In genomic region chr14:87995500-87996275, GRCh38 we compare ENCODE assay signal across 11 cellular contexts. TPM values are rescaled to one million over a fixed set of nuclear protein-coding genes. Genes with fewer than 3 reads are reported as not detected.
DNase-seq lines count a peak whose midpoint lies in the region; ATAC-seq, FAIRE-seq and TF ChIP-seq lines count a peak whose summit lies in the region.
"Had no signal": no experiment of that assay in that cellular context is flagged by ENCODE, and none has a peak within 500 bp of the region (broad histone marks: within the 10 kb centered on the region; RNA-seq: fewer than 3 reads in every experiment).

No MANE protein-coding gene starts in this region.

- peaks cover 13% of the 10 kb centered on the region for H3K4me1 Mint-ChIP-seq in Caco-2 (ENCODE audit: low read depth, unreplicated experiment)
- peaks cover 49% of the 10 kb centered on the region for H3K4me1 Mint-ChIP-seq in nephron

- no peaks in the 10 kb centered on the region for H3K9me3 Mint-ChIP-seq in Caco-2 (ENCODE audit: unreplicated experiment)
- no peaks in the 10 kb centered on the region for H3K9me3 Mint-ChIP-seq in nephron

- no peaks in the 10 kb centered on the region for H3K9me1 ChIP-seq in K562 (ENCODE audit: control insufficient read depth, insufficient read depth, low read length)

- FAIRE-seq in K562 (lab: Jason Lieb, UNC) = peak; percentile 79
- FAIRE-seq: G401.6 had no signal

- H3K79me2 ChIP-seq in Karpas-422 (ENCODE audit: low read length) = peaks cover 5% of the 10 kb centered on the region; the same call in 1 of the 2 replicates
- no peaks in the 10 kb centered on the region; the same call in 2 of the 3 replicates for H3K79me2 ChIP-seq in K562 (ENCODE audit: control insufficient read depth, insufficient read depth, low read length)

- POLR2A ChIA-PET in Caco-2 (lab: Charles Lee) = no interaction called here
- POLR2A ChIA-PET in K562 (lab: Yijun Ruan, JAX) = interaction anchor here (0.6 kb wide), 1 partner anchor 181 kb away, joined by 4 read pairs; no protein-coding TSS in a partner anchor

- WGBS in K562 (ENCODE audit: insufficient coverage, low coverage, missing lambda C conversion rate) = 0% methylated on average over 5 of the region's 6 CpGs

- TF ChIP-seq CTCF in Caco-2 (IDR thresholded peaks at IDR 0.05; ENCODE audit: insufficient read depth in 1 of 2, low read depth in 1 of 2, low read length in 1 of 2, severe bottlenecking in 1 of 2, unreplicated experiment in 1 of 2) (no peak), K562 (IDR thresholded peaks at IDR 0.05 in 2 of 3, conservative IDR thresholded peaks at IDR 0.05 in 1 of 3; ENCODE audit: insufficient read depth in 2 of 3, low read depth in 1 of 3, low read length in 3 of 3) (no peak), nephron (IDR thresholded peaks at IDR 0.05; ENCODE audit: unreplicated experiment in 3 of 3) (no peak)

- CTCF ChIA-PET in Caco-2 (lab: Charles Lee) = no interaction called here
- CTCF ChIA-PET in K562 (lab: Yijun Ruan, JAX; ENCODE audit: low intra/inter-chr PET ratio) = no interaction called here

- BruUV-seq in Caco-2 (replicated peaks; lab: Mats Ljungman, UMichigan) (no TSS peak), K562 (replicated peaks; lab: Mats Ljungman, UMichigan) (no TSS peak)

- in situ Hi-C loops in K562 (cut with MboI) = loop anchor here (25.0 kb wide), 1 partner anchor 567 kb away; the partner anchor contains the start of genes PTPN21 and ZC3H14

- no peak overlapping the region for H3K4me3 ChIP-seq in Caco-2 (ENCODE audit: low read depth, low read length)
- H3K4me3 ChIP-seq in Karpas-422 (ENCODE audit: low read length) = no peak overlapping the region
- H3K4me3 ChIP-seq in K562 = no peak overlapping the region

- H3K9me3 ChIP-seq in Caco-2 = no peaks in the 10 kb centered on the region
- no peaks in the 10 kb centered on the region for H3K9me3 ChIP-seq in Karpas-422 (ENCODE audit: low read length)
- H3K9me3 ChIP-seq in K562 (replicated peaks; ENCODE audit: control insufficient read depth, insufficient read depth, low read depth, low read length) = no peaks in the 10 kb centered on the region

- TF ChIP-seq POLR2A in K562 (conservative IDR thresholded peaks at IDR 0.05) = no peak

- H3K27me3 ChIP-seq in Caco-2 (replicated peaks; ENCODE audit: control insufficient read depth, insufficient read depth, low read length) (no peaks in the 10 kb centered on the region), Karpas-422 (ENCODE audit: low read length) (no peaks in the 10 kb centered on the region), K562 (ENCODE audit: control insufficient read depth in 2 of 2, insufficient read depth in 2 of 2, low read length in 2 of 2) (no peaks in the 10 kb centered on the region)

- H3K9ac ChIP-seq in Karpas-422 (ENCODE audit: low read length) = no peak overlapping the region
- peak overlapping the region in 1 of 2 experiments; percentile 31; a peak in 2 of 4 replicates for H3K9ac ChIP-seq in K562 (ENCODE audit: insufficient read depth in 1 of 2, low read depth in 2 of 2, low read length in 2 of 2)

- H3K4me3 Mint-ChIP-seq in Caco-2 (ENCODE audit: unreplicated experiment) (no peak overlapping the region), nephron (peak overlapping the region in 2 of 3 experiments; percentile 47 to 64)

- TF ChIP-seq EP300 in K562 (IDR thresholded peaks at IDR 0.05; ENCODE audit: low read length) = peak; percentile 55

- 0 out of 2 replicates have a peak overlapping the region, but pooled peaks have one; percentile 40 for H2AFZ ChIP-seq in Karpas-422 (ENCODE audit: low read length)
- H2AFZ ChIP-seq in K562 (ENCODE audit: low read depth, low read length) = peak overlapping the region; percentile 87

- H3K4me1 ChIP-seq in Caco-2 (peaks cover 17% of the 10 kb centered on the region), Karpas-422 (ENCODE audit: low read length) (peaks cover 32% of the 10 kb centered on the region), K562 (replicated peaks in 1 of 2; ENCODE audit: control insufficient read depth in 2 of 2, insufficient read depth in 2 of 2, low read length in 2 of 2) (peaks cover 15 to 39% of the 10 kb centered on the region in 2 experiments)

- DNase-seq in Caco-2 = peak in 1 of 2 experiments; percentile 35
- no peak for DNase-seq in Karpas-422
- peak in 2 of 4 experiments; percentile 24 to 51 for DNase-seq in K562 (ENCODE audit: extremely low read depth in 1 of 4, low spot score in 3 of 4)
- no peak for DNase-seq in NCI-H748 (lab: John Stamatoyannopoulos, UW; ENCODE audit: unreplicated experiment)
- DNase-seq in NCI-H1048 (lab: John Stamatoyannopoulos, UW) = no peak
- DNase-seq: mammary epithelial cell had no signal

- ATAC-seq in K562 (no peak; the same call in 1 of the 3 replicates), GM21381 (IDR thresholded peaks at IDR 0.05; ENCODE audit: unreplicated experiment) (no peak), GM19395 (IDR thresholded peaks at IDR 0.05; ENCODE audit: unreplicated experiment) (no peak)
- ATAC-seq: esophagus mucosa had no signal

- H3K27ac ChIP-seq in Karpas-422 (ENCODE audit: low read length) (no peak overlapping the region), K562 (ENCODE audit: extremely low read depth, low read depth, low read length) (peak overlapping the region; percentile 84)

- H3K36me3 Mint-ChIP-seq in Caco-2 (ENCODE audit: insufficient read depth, unreplicated experiment) (no peaks in the 10 kb centered on the region), nephron (ENCODE audit: low read depth) (no peaks in the 10 kb centered on the region)

- H3K36me3 ChIP-seq in Caco-2 (ENCODE audit: control insufficient read depth, insufficient read depth, low read length) = no peaks in the 10 kb centered on the region
- H3K36me3 ChIP-seq in Karpas-422 (ENCODE audit: insufficient read depth, low read length) = no peaks in the 10 kb centered on the region
- no peaks in the 10 kb centered on the region for H3K36me3 ChIP-seq in K562 (ENCODE audit: control insufficient read depth, insufficient read depth, low read length)

- H3K9me2 ChIP-seq in Karpas-422 (replicated peaks; ENCODE audit: insufficient read depth, low read length) = no peaks in the 10 kb centered on the region

- no peak overlapping the region for H3K4me2 ChIP-seq in Karpas-422 (ENCODE audit: low read depth, low read length, poor library complexity, severe bottlenecking)
- peak overlapping the region; percentile 43 for H3K4me2 ChIP-seq in K562 (ENCODE audit: insufficient read depth, low read length)

- intact Hi-C loops in Caco-2 (cut with micrococcal nuclease; ENCODE audit: unreplicated experiment) = no loop called here
- intact Hi-C loops in K562 (cut with micrococcal nuclease) = no loop called here

- H3K27me3 Mint-ChIP-seq in Caco-2 (ENCODE audit: insufficient read depth, unreplicated experiment) (peaks cover 5% of the 10 kb centered on the region), nephron (ENCODE audit: low read depth) (no peaks in the 10 kb centered on the region)

- no peak for TF ChIP-seq RAD21 in K562 (CRISPR knock-in tag; conservative IDR thresholded peaks at IDR 0.05 in 1 of 2, IDR thresholded peaks at IDR 0.05 in 1 of 2)

- H4K20me1 ChIP-seq in Karpas-422 (ENCODE audit: insufficient read depth, low read depth, low read length) (no peaks in the 10 kb centered on the region), K562 (replicated peaks; ENCODE audit: control insufficient read depth, insufficient read depth, low read length) (no peaks in the 10 kb centered on the region)

- H3K27ac Mint-ChIP-seq in Caco-2 (ENCODE audit: unreplicated experiment) (peak overlapping the region; percentile 61), nephron (peak overlapping the region; percentile 80 to 96 (median 81))

RNA-seq across cellular contexts. Expression of gene GALC, which starts 2.7 kb away (rescaled TPM):
- 16.3 and 19.9 TPM in 2 replicates for total RNA-seq in Caco-2 (2022)
- total RNA-seq in Karpas-422 (2014; rRNA removed; shearing (Covaris generic); ENCODE audit: low replicate concordance) = 20.3 and 33.4 TPM in 2 replicates
- 11.5 and 32.3 TPM in 2 replicates for total RNA-seq in K562 (2011; cell fraction: chromatin; rRNA removed; ENCODE audit: low replicate concordance)
- 9.7 and 12.8 TPM in 2 replicates for total RNA-seq in K562 (2011; cell fraction: nucleolus; rRNA removed)
- total RNA-seq in K562 (2011; cell fraction: nucleoplasm; rRNA removed) = 19.5 and 23.9 TPM in 2 replicates
- 6.9 and 12.4 TPM in 2 replicates for total RNA-seq in K562 (2014; rRNA removed)
- total RNA-seq in K562 (2014; rRNA removed; fragmentation: Illumina TruSeq; extraction: Trizol) = 9.2 and 9.4 TPM in 2 replicates
- total RNA-seq in K562 (2015; rRNA removed; fragmentation: Illumina TruSeq; extraction: Trizol) = 14.6 and 15.0 TPM in 2 replicates
- 6.8 and 7.3 TPM in 2 replicates for total RNA-seq in K562 (2021)
- polyA plus RNA-seq in K562 (2011; rRNA removed) = 14.0 and 15.1 TPM in 2 replicates
- polyA plus RNA-seq in K562 (2011; cell fraction: cytosol; rRNA removed) = 4.3 and 9.1 TPM in 2 replicates
- polyA plus RNA-seq in K562 (2011; cell fraction: nucleus; rRNA removed) = 10.0 and 14.7 TPM in 2 replicates
- 10.4 and 20.1 TPM in 2 replicates for polyA plus RNA-seq in K562 (2012)
- polyA plus RNA-seq in K562 (2014; fragmentation: Illumina TruSeq; extraction: Trizol) = 7.8 and 7.9 TPM in 2 replicates
- polyA plus RNA-seq in K562 (2014; fragmentation: Nextera tagmentation; extraction: Ambion mirVana) = 1 to 10 TPM; 1.6 to 2.9 TPM
- 6.5 and 7.6 TPM in 2 replicates for polyA plus RNA-seq in K562 (2014; rRNA removed)
- polyA minus RNA-seq in K562 (2011; rRNA and poly(A)+ RNA removed) = 17.3 and 21.2 TPM in 2 replicates
- 8.4 and 10.6 TPM in 2 replicates for polyA minus RNA-seq in K562 (2011; cell fraction: cytosol; rRNA and poly(A)+ RNA removed)
- polyA minus RNA-seq in K562 (2011; cell fraction: nucleus; rRNA and poly(A)+ RNA removed) = 12.8 and 14.8 TPM in 2 replicates

RNA-seq across cellular contexts. Expression of gene GPR65, which starts 9.2 kb away (rescaled TPM):
- total RNA-seq in Caco-2 (2022) = not detected in 2 replicates
- 4.4 and 8.1 TPM in 2 replicates for total RNA-seq in Karpas-422 (2014; rRNA removed; shearing (Covaris generic); ENCODE audit: low replicate concordance)
- total RNA-seq in K562 (2011; cell fraction: chromatin; rRNA removed; ENCODE audit: low replicate concordance) = not detected in 2 replicates
- total RNA-seq in K562 (2011; cell fraction: nucleolus; rRNA removed) = not detected in 2 replicates
- total RNA-seq in K562 (2011; cell fraction: nucleoplasm; rRNA removed) = not detected in 2 replicates
- 0.04 TPM in 1 of 2 replicates, not detected in the other for total RNA-seq in K562 (2014; rRNA removed)
- total RNA-seq in K562 (2014; rRNA removed; fragmentation: Illumina TruSeq; extraction: Trizol) = 0.03 TPM in 1 of 2 replicates, not detected in the other
- total RNA-seq in K562 (2015; rRNA removed; fragmentation: Illumina TruSeq; extraction: Trizol) = 0.11 and 0.26 TPM in 2 replicates
- 0.04 TPM in 2 replicates for total RNA-seq in K562 (2021)
- not detected in 2 replicates for polyA plus RNA-seq in K562 (2011; rRNA removed)
- not detected in 2 replicates for polyA plus RNA-seq in K562 (2011; cell fraction: cytosol; rRNA removed)
- not detected in 2 replicates for polyA plus RNA-seq in K562 (2011; cell fraction: nucleus; rRNA removed)
- polyA plus RNA-seq in K562 (2012) = 0.05 and 0.14 TPM in 2 replicates
- not detected in 2 replicates for polyA plus RNA-seq in K562 (2014; fragmentation: Illumina TruSeq; extraction: Trizol)
- under 1 TPM in 1 of 2 experiments, not detected in 1; 0.03 TPM for polyA plus RNA-seq in K562 (2014; fragmentation: Nextera tagmentation; extraction: Ambion mirVana)
- not detected in 2 replicates for polyA plus RNA-seq in K562 (2014; rRNA removed)
- not detected in 2 replicates for polyA minus RNA-seq in K562 (2011; rRNA and poly(A)+ RNA removed)
- not detected in 2 replicates for polyA minus RNA-seq in K562 (2011; cell fraction: cytosol; rRNA and poly(A)+ RNA removed)
- not detected in 2 replicates for polyA minus RNA-seq in K562 (2011; cell fraction: nucleus; rRNA and poly(A)+ RNA removed)
- total RNA-seq: mammary epithelial cell had no signal
- polyA plus RNA-seq: mammary epithelial cell had no signal
